8 cellular contexts compared by ENCODE assay signal in genomic region chr11:45848654-45849081, GRCh38. TPM values are rescaled to one million over a fixed set of nuclear protein-coding genes. Genes with fewer than 3 reads are reported as not detected.
A peak's percentile ranks its signal among the peaks of the same experiment; 100 is the strongest.
DNase-seq lines count a peak whose midpoint lies in the region; ATAC-seq, FAIRE-seq and TF ChIP-seq lines count a peak whose summit lies in the region.

No MANE protein-coding gene starts in this region.

- in situ Hi-C loops in GM12878 (cut with MboI), result no loop called here

- H3K4me1 ChIP-seq in GM12878 (ENCODE audit: control insufficient read depth, insufficient read depth, low read length) (peaks cover 16% of the 10 kb centered on the region), mesenchymal stem cell (ENCODE audit: control insufficient read depth, insufficient read depth, low read depth, low read length) (peaks cover 7% of the 10 kb centered on the region), upper lobe of left lung (peaks cover 51 to 65% (median 57%) of the 10 kb centered on the region in 4 donors), mucosa of descending colon (ENCODE audit: low read depth) (peaks cover 34% of the 10 kb centered on the region)

- H3K4me2 ChIP-seq in GM12878 (ENCODE audit: control insufficient read depth, insufficient read depth) (peak overlapping the region; percentile 67), mesenchymal stem cell (ENCODE audit: low read length, poor library complexity, severe bottlenecking) (peak overlapping the region; percentile 87)

- CTCF ChIA-PET in GM12878 (lab: Yijun Ruan, JAX), result interaction anchor here (0.9 kb wide), 1 partner anchor 13 kb away, joined by 3 read pairs; no protein-coding TSS in a partner anchor

- intact Hi-C loops in GM12878 (cut with micrococcal nuclease; ENCODE audit: unreplicated experiment), result loop anchor here (10.0 kb wide), 2 partner anchors 156 to 276 kb away; partner anchors contain the start of gene PHF21A
- intact Hi-C loops in mucosa of descending colon (cut with DNase I, micrococcal nuclease), result loop anchor here in 1 of 2 donors (10.0 kb wide), 1 partner anchor 156 kb away; no protein-coding TSS in a partner anchor

- H3K36me3 ChIP-seq in GM12878 (ENCODE audit: control insufficient read depth in 2 of 2, insufficient read depth in 2 of 2, low read length in 1 of 2) (no peaks in the 10 kb centered on the region), mesenchymal stem cell (ENCODE audit: control insufficient read depth in 1 of 2, insufficient read depth in 2 of 2, low read depth in 1 of 2, low read length in 2 of 2) (peaks cover 0 to 2% of the 10 kb centered on the region in 2 experiments), upper lobe of left lung (peaks cover 0 to 4% (median 0%) of the 10 kb centered on the region in 4 donors), mucosa of descending colon (ENCODE audit: low read depth) (no peaks in the 10 kb centered on the region)

- peaks cover 23% of the 10 kb centered on the region for H3K79me1 ChIP-seq in mesenchymal stem cell (replicated peaks; ENCODE audit: low read length, poor library complexity, severe bottlenecking)

- no peak overlapping the region for H2BK5ac ChIP-seq in mesenchymal stem cell (ENCODE audit: low read depth, low read length, poor library complexity, severe bottlenecking)

- peak overlapping the region; percentile 30 for H3K27ac Mint-ChIP-seq in activated naive CD4-positive, alpha-beta T cell treated with anti-CD3 and anti-CD28 coated beads, Interleukin-2, amount 50 U/mL, for 24 hours
- H3K27ac Mint-ChIP-seq in activated naive CD4-positive, alpha-beta T cell treated with anti-CD3 and anti-CD28 coated beads, Interleukin-2, amount 50 U/mL, for 72 hours, result peak overlapping the region in 1 of 2 donors; percentile 92

- no peak overlapping the region for H3K18ac ChIP-seq in mesenchymal stem cell (ENCODE audit: low read depth in 1 of 2, low read length in 2 of 2)

- no peak overlapping the region for H2AFZ ChIP-seq in GM12878 (ENCODE audit: control insufficient read depth, low read depth, low read length)
- no peak overlapping the region for H2AFZ ChIP-seq in mesenchymal stem cell (ENCODE audit: low read depth, low read length)

- H2BK12ac ChIP-seq in mesenchymal stem cell (ENCODE audit: low read length in 2 of 2), result no peak overlapping the region

- H3K9me3 ChIP-seq in GM12878 (replicated peaks; ENCODE audit: control insufficient read depth, insufficient read depth, low read length) (no peaks in the 10 kb centered on the region), mesenchymal stem cell (ENCODE audit: control insufficient read depth, low read length) (no peaks in the 10 kb centered on the region), upper lobe of left lung (no peaks in the 10 kb centered on the region), mucosa of descending colon (no peaks in the 10 kb centered on the region)

- no peaks in the 10 kb centered on the region for H3K9me3 Mint-ChIP-seq in activated naive CD4-positive, alpha-beta T cell treated with anti-CD3 and anti-CD28 coated beads, Interleukin-2, amount 50 U/mL, for 24 hours
- no peaks in the 10 kb centered on the region for H3K9me3 Mint-ChIP-seq in activated naive CD4-positive, alpha-beta T cell treated with anti-CD3 and anti-CD28 coated beads, Interleukin-2, amount 50 U/mL, for 72 hours

- no TSS peak for BruUV-seq in GM12878 (replicated peaks; lab: Mats Ljungman, UMichigan)

- H3K9ac ChIP-seq in GM12878 (ENCODE audit: control insufficient read depth, insufficient read depth, low read length) (no peak overlapping the region), mesenchymal stem cell (ENCODE audit: low read length) (peak overlapping the region; percentile 97)

- H2BK120ac ChIP-seq in mesenchymal stem cell (ENCODE audit: low read depth, low read length), result no peak overlapping the region

- peak overlapping the region; percentile 89 for H3K4me3 Mint-ChIP-seq in activated naive CD4-positive, alpha-beta T cell treated with anti-CD3 and anti-CD28 coated beads, Interleukin-2, amount 50 U/mL, for 24 hours

- no peak overlapping the region for H2AK5ac ChIP-seq in mesenchymal stem cell (ENCODE audit: low read length, severe bottlenecking)

- no peak overlapping the region for H3K14ac ChIP-seq in mesenchymal stem cell (ENCODE audit: low read length in 2 of 2)

- no peaks in the 10 kb centered on the region for H3K36me3 Mint-ChIP-seq in activated naive CD4-positive, alpha-beta T cell treated with anti-CD3 and anti-CD28 coated beads, Interleukin-2, amount 50 U/mL, for 24 hours
- no peaks in the 10 kb centered on the region for H3K36me3 Mint-ChIP-seq in activated naive CD4-positive, alpha-beta T cell treated with anti-CD3 and anti-CD28 coated beads, Interleukin-2, amount 50 U/mL, for 72 hours

- no peak for TF ChIP-seq RAD21 in GM12878 (IDR thresholded peaks at IDR 0.05; ENCODE audit: insufficient read depth, low read depth, low read length)

- peaks cover 10% of the 10 kb centered on the region for H3K79me2 ChIP-seq in GM12878 (ENCODE audit: control insufficient read depth, insufficient read depth, low read length)

- TF ChIP-seq EP300 in GM12878 (IDR thresholded peaks at IDR 0.05; ENCODE audit: borderline replicate concordance in 1 of 2, control insufficient read depth in 1 of 2, low read depth in 2 of 2, low read length in 2 of 2) (no peak), upper lobe of left lung (IDR thresholded peaks at IDR 0.05) (peak in 2 of 4 donors; percentile 38 to 65)

- no peak for TF ChIP-seq POLR2A in GM12878 (IDR thresholded peaks at IDR 0.05; ENCODE audit: low read depth, low read length)
- TF ChIP-seq POLR2A in upper lobe of left lung (IDR thresholded peaks at IDR 0.05), result peak in 1 of 4 donors; percentile 21

- no peak overlapping the region for H3K4ac ChIP-seq in mesenchymal stem cell (ENCODE audit: low read depth in 1 of 2, low read length in 2 of 2)

- H3K27me3 ChIP-seq in GM12878 (replicated peaks in 1 of 2; ENCODE audit: control insufficient read depth in 2 of 2, insufficient read depth in 2 of 2, low read length in 1 of 2) (no peaks in the 10 kb centered on the region), mesenchymal stem cell (ENCODE audit: control insufficient read depth in 1 of 2, insufficient read depth in 1 of 2, low read length in 2 of 2) (peaks cover 0 to 4% of the 10 kb centered on the region in 2 experiments), upper lobe of left lung (no peaks in the 10 kb centered on the region)

- 96% methylated on average over 8 of the region's 8 CpGs for WGBS in GM12878 (ENCODE audit: insufficient coverage, insufficient replicate concordance, low lambda C conversion rate, missing lambda C conversion rate)
- 91% methylated on average over 6 of the region's 8 CpGs for WGBS in mesenchymal stem cell
- WGBS in upper lobe of left lung, 2 donors, result 53 to 60% methylated on average over 8 of the region's 8 CpGs

- ATAC-seq in activated naive CD4-positive, alpha-beta T cell treated with anti-CD3 and anti-CD28 coated beads, Interleukin-2, amount 50 U/mL, for 72 hours, result no peak
- ATAC-seq in GM12878, result no peak
- ATAC-seq in upper lobe of left lung (ENCODE audit: low FRiP score in 2 of 2), result peak in 1 of 2 donors; percentile 45
- no peak for ATAC-seq in mucosa of descending colon
- ATAC-seq in HG03469 (IDR thresholded peaks at IDR 0.05; ENCODE audit: unreplicated experiment), result no peak

- H4K91ac ChIP-seq in mesenchymal stem cell (ENCODE audit: low read length), result no peak overlapping the region

- no peak overlapping the region for H3K27ac ChIP-seq in GM12878 (ENCODE audit: control insufficient read depth, insufficient read depth)
- H3K27ac ChIP-seq in mesenchymal stem cell (ENCODE audit: low read length, poor library complexity, severe bottlenecking), result no peak overlapping the region
- peak overlapping the region; percentile 94 to 99 (median 97) for H3K27ac ChIP-seq in upper lobe of left lung

- no peaks in the 10 kb centered on the region for H3K27me3 Mint-ChIP-seq in activated naive CD4-positive, alpha-beta T cell treated with anti-CD3 and anti-CD28 coated beads, Interleukin-2, amount 50 U/mL, for 24 hours

- TF ChIP-seq CTCF in GM12878 (IDR thresholded peaks at IDR 0.05 in 2 of 3, conservative IDR thresholded peaks at IDR 0.05 in 1 of 3; ENCODE audit: control insufficient read depth in 2 of 3, extremely low read depth in 1 of 3, insufficient read depth in 1 of 3, low read depth in 3 of 3, low read length in 3 of 3) (no peak), upper lobe of left lung (IDR thresholded peaks at IDR 0.05) (no peak), mucosa of descending colon (IDR thresholded peaks at IDR 0.05) (no peak)

- H4K8ac ChIP-seq in mesenchymal stem cell (ENCODE audit: low read length), result no peak overlapping the region

- H4K20me1 ChIP-seq in GM12878 (ENCODE audit: control insufficient read depth, insufficient read depth), result peaks cover 8% of the 10 kb centered on the region; the same call in 1 of the 2 replicates

- no peak for FAIRE-seq in GM12878 (lab: Jason Lieb, UNC)

- SMC1A ChIA-PET in GM12878 (lab: Charles Lee; ENCODE audit: uncharacterized antibody, unreplicated experiment), result interaction anchor here (2.6 kb wide), 1 partner anchor 13 kb away, joined by 8 read pairs; no protein-coding TSS in a partner anchor

- H2BK15ac ChIP-seq in mesenchymal stem cell (ENCODE audit: low read depth, poor library complexity, severe bottlenecking), result no peak overlapping the region

- no peak for DNase-seq in activated naive CD4-positive, alpha-beta T cell treated with anti-CD3 and anti-CD28 coated beads, Interleukin-2, amount 50 U/mL, for 72 hours (ENCODE audit: low spot score in 2 of 2)
- no peak for DNase-seq in GM12878 (ENCODE audit: low read depth, low spot score)
- DNase-seq in mesenchymal stem cell, result no peak
- DNase-seq in upper lobe of left lung, result peak in 1 of 2 donors; percentile 67
- DNase-seq in mucosa of descending colon, result no peak
- no peak for DNase-seq in MV-4-11 (lab: John Stamatoyannopoulos, UW)

- H3K4me1 Mint-ChIP-seq in activated naive CD4-positive, alpha-beta T cell treated with anti-CD3 and anti-CD28 coated beads, Interleukin-2, amount 50 U/mL, for 24 hours, result peaks cover 66% of the 10 kb centered on the region

- RAD21 ChIA-PET in GM12878 (lab: Charles Lee; ENCODE audit: unreplicated experiment), result interaction anchor here (0.6 kb wide), 1 partner anchor 14 kb away, joined by 3 read pairs; no protein-coding TSS in a partner anchor

- POLR2A ChIA-PET in GM12878 (lab: Charles Lee), result interaction anchor here (0.6 kb wide), 7 partner anchors 43 to 1349 kb away, joined by 3 to 5 read pairs (median 3); no protein-coding TSS in a partner anchor

- H3K23ac ChIP-seq in mesenchymal stem cell (ENCODE audit: low read length in 2 of 2), result peak overlapping the region in 1 of 2 experiments; percentile 23

- peak overlapping the region; percentile 78; the same call in 1 of the 2 replicates for H3K4me3 ChIP-seq in GM12878
- H3K4me3 ChIP-seq in mesenchymal stem cell (ENCODE audit: insufficient read depth in 1 of 2, low read depth in 1 of 2, low read length in 2 of 2), result peak overlapping the region in 1 of 2 experiments; percentile 93
- H3K4me3 ChIP-seq in upper lobe of left lung, result peak overlapping the region in 3 of 4 donors; percentile 87 to 91 (median 91)
- H3K4me3 ChIP-seq in mucosa of descending colon, result no peak overlapping the region

RNA-seq across cellular contexts. Expression of gene CRY2, which starts 1.4 kb away (rescaled TPM):
- 10 to 100 TPM; 14.0 to 31.4 TPM for total RNA-seq in activated naive CD4-positive, alpha-beta T cell treated with anti-CD3 and anti-CD28 coated beads, Interleukin-2, amount 50 U/mL, for 72 hours
- total RNA-seq in GM12878 (2013; cell fraction: nucleolus; rRNA removed), result 60.8 and 75.2 TPM in 2 replicates
- total RNA-seq in GM12878 (2014; rRNA removed) (8.7 and 9.1 TPM in 2 replicates), GM12878 (2014; rRNA removed; fragmentation: Illumina TruSeq; extraction: Trizol) (5.6 and 6.6 TPM in 2 replicates), GM12878 (2021) (13.9 and 14.7 TPM in 2 replicates), upper lobe of left lung (100 to 1,000 TPM in 1 of 6 donors, 10 to 100 TPM in 5; 51.1 to 103 (median 63.2) TPM), mucosa of descending colon (10 to 100 TPM; 26.0 to 52.0 (median 28.8) TPM)
- polyA plus RNA-seq in GM12878 (2011; ENCODE audit: low read depth), result 4.5 TPM
- polyA plus RNA-seq in GM12878 (2011; rRNA removed) (6.6 and 11.4 TPM in 2 replicates), GM12878 (2014; fragmentation: Illumina TruSeq; extraction: Trizol) (6.0 and 7.1 TPM in 2 replicates), GM12878 (2014; fragmentation: Nextera tagmentation; extraction: Ambion mirVana) (1 to 10 TPM; 1.2 to 1.4 TPM), GM12878 (2014; rRNA removed) (8.5 and 8.8 TPM in 2 replicates), GM12878 (2016; fragmentation: Nextera tagmentation; extraction: Ambion mirVana) (1 to 10 TPM; 7.6 to 8.7 TPM)
- 10.7 and 10.8 TPM in 2 replicates for polyA plus RNA-seq in GM12878 (2011; cell fraction: cytosol; rRNA removed)
- polyA plus RNA-seq in GM12878 (2011; cell fraction: nucleus; rRNA removed), result 38.9 and 40.6 TPM in 2 replicates
- 7.6 and 8.4 TPM in 2 replicates for polyA plus RNA-seq in GM12878 (2012)
- polyA minus RNA-seq in GM12878 (2011; rRNA and poly(A)+ RNA removed), result 23.0 and 25.4 TPM in 2 replicates
- 5.7 and 6.7 TPM in 2 replicates for polyA minus RNA-seq in GM12878 (2011; cell fraction: cytosol; rRNA and poly(A)+ RNA removed)
- 15.0 and 22.9 TPM in 2 replicates for polyA minus RNA-seq in GM12878 (2011; cell fraction: nucleus; rRNA and poly(A)+ RNA removed)
- polyA plus RNA-seq in mesenchymal stem cell (2013, experiment 1 of 2), result 6.2 TPM
- polyA plus RNA-seq in mesenchymal stem cell (2013, experiment 2 of 2), result 5.3 TPM

RNA-seq across cellular contexts. Expression of gene MAPK8IP1, which starts 36.8 kb away (rescaled TPM):
- under 1 TPM; 0.23 to 0.57 TPM for total RNA-seq in activated naive CD4-positive, alpha-beta T cell treated with anti-CD3 and anti-CD28 coated beads, Interleukin-2, amount 50 U/mL, for 72 hours
- total RNA-seq in GM12878 (2013; cell fraction: nucleolus; rRNA removed), result 0.90 and 1.7 TPM in 2 replicates
- total RNA-seq in GM12878 (2014; rRNA removed), result 0.16 and 0.17 TPM in 2 replicates
- total RNA-seq in GM12878 (2014; rRNA removed; fragmentation: Illumina TruSeq; extraction: Trizol), result 0.09 TPM in 1 of 2 replicates, not detected in the other
- total RNA-seq in GM12878 (2021), result 0.44 and 0.48 TPM in 2 replicates
- polyA plus RNA-seq in GM12878 (2011; ENCODE audit: low read depth), result 0.14 TPM
- 0.06 and 0.14 TPM in 2 replicates for polyA plus RNA-seq in GM12878 (2011; rRNA removed)
- 0.18 and 0.40 TPM in 2 replicates for polyA plus RNA-seq in GM12878 (2011; cell fraction: cytosol; rRNA removed)
- 1.3 and 1.5 TPM in 2 replicates for polyA plus RNA-seq in GM12878 (2011; cell fraction: nucleus; rRNA removed)
- polyA plus RNA-seq in GM12878 (2012), result 0.21 and 0.39 TPM in 2 replicates
- polyA plus RNA-seq in GM12878 (2014; fragmentation: Illumina TruSeq; extraction: Trizol), result 0.04 TPM in 1 of 2 replicates, not detected in the other
- polyA plus RNA-seq in GM12878 (2014; fragmentation: Nextera tagmentation; extraction: Ambion mirVana), result not detected
- polyA plus RNA-seq in GM12878 (2014; rRNA removed), result 0.27 and 0.31 TPM in 2 replicates
- under 1 TPM; 0.04 to 0.07 TPM for polyA plus RNA-seq in GM12878 (2016; fragmentation: Nextera tagmentation; extraction: Ambion mirVana)
- 0.21 TPM in 1 of 2 replicates, not detected in the other for polyA minus RNA-seq in GM12878 (2011; rRNA and poly(A)+ RNA removed)
- polyA minus RNA-seq in GM12878 (2011; cell fraction: cytosol; rRNA and poly(A)+ RNA removed), result not detected in 2 replicates
- polyA minus RNA-seq in GM12878 (2011; cell fraction: nucleus; rRNA and poly(A)+ RNA removed), result 0.12 and 0.29 TPM in 2 replicates
- polyA plus RNA-seq in mesenchymal stem cell (2013, experiment 1 of 2), result 7.5 TPM
- polyA plus RNA-seq in mesenchymal stem cell (2013, experiment 2 of 2), result 8.0 TPM
- 10 to 100 TPM in 1 of 6 donors, 1 to 10 TPM in 5; 2.1 to 16.0 (median 8.7) TPM for total RNA-seq in upper lobe of left lung
- total RNA-seq in mucosa of descending colon, result 10 to 100 TPM in 1 of 3 donors, 1 to 10 TPM in 2; 1.6 to 12.3 (median 2.5) TPM

RNA-seq across cellular contexts. Expression of gene SLC35C1, which starts 43.7 kb away (rescaled TPM):
- total RNA-seq in activated naive CD4-positive, alpha-beta T cell treated with anti-CD3 and anti-CD28 coated beads, Interleukin-2, amount 50 U/mL, for 72 hours, result 10 to 100 TPM in 1 of 2 donors, 1 to 10 TPM in 1; 7.9 to 10.8 TPM
- total RNA-seq in GM12878 (2013; cell fraction: nucleolus; rRNA removed), result 8.5 and 9.0 TPM in 2 replicates
- 2.6 and 4.2 TPM in 2 replicates for total RNA-seq in GM12878 (2014; rRNA removed)
- 1.3 TPM in 2 replicates for total RNA-seq in GM12878 (2014; rRNA removed; fragmentation: Illumina TruSeq; extraction: Trizol)
- total RNA-seq in GM12878 (2021), result 8.9 and 9.7 TPM in 2 replicates
- polyA plus RNA-seq in GM12878 (2011; ENCODE audit: low read depth), result 2.6 TPM
- polyA plus RNA-seq in GM12878 (2011; rRNA removed), result 0.39 and 0.96 TPM in 2 replicates
- 2.7 and 4.1 TPM in 2 replicates for polyA plus RNA-seq in GM12878 (2011; cell fraction: cytosol; rRNA removed)
- 4.0 and 4.5 TPM in 2 replicates for polyA plus RNA-seq in GM12878 (2011; cell fraction: nucleus; rRNA removed)
- 5.3 and 5.4 TPM in 2 replicates for polyA plus RNA-seq in GM12878 (2012)
- 2.4 and 4.3 TPM in 2 replicates for polyA plus RNA-seq in GM12878 (2014; fragmentation: Illumina TruSeq; extraction: Trizol)
- under 1 TPM; 0.55 to 0.95 TPM for polyA plus RNA-seq in GM12878 (2014; fragmentation: Nextera tagmentation; extraction: Ambion mirVana)
- polyA plus RNA-seq in GM12878 (2014; rRNA removed), result 5.0 and 6.5 TPM in 2 replicates
- 1 to 10 TPM; 6.0 to 6.9 TPM for polyA plus RNA-seq in GM12878 (2016; fragmentation: Nextera tagmentation; extraction: Ambion mirVana)
- 4.3 and 10.5 TPM in 2 replicates for polyA minus RNA-seq in GM12878 (2011; rRNA and poly(A)+ RNA removed)
- polyA minus RNA-seq in GM12878 (2011; cell fraction: cytosol; rRNA and poly(A)+ RNA removed), result 6.2 and 6.5 TPM in 2 replicates
- polyA minus RNA-seq in GM12878 (2011; cell fraction: nucleus; rRNA and poly(A)+ RNA removed), result 3.6 and 6.5 TPM in 2 replicates
- polyA plus RNA-seq in mesenchymal stem cell (2013, experiment 1 of 2), result 22.9 TPM
- 23.8 TPM for polyA plus RNA-seq in mesenchymal stem cell (2013, experiment 2 of 2)
- total RNA-seq in upper lobe of left lung, result 10 to 100 TPM; 18.3 to 50.9 (median 24.0) TPM
- total RNA-seq in mucosa of descending colon, result 10 to 100 TPM; 26.6 to 47.8 (median 35.6) TPM

RNA-seq across cellular contexts. Expression of gene FREY1, which starts 58.4 kb away (rescaled TPM):
- under 1 TPM; 0.64 to 0.91 TPM for total RNA-seq in activated naive CD4-positive, alpha-beta T cell treated with anti-CD3 and anti-CD28 coated beads, Interleukin-2, amount 50 U/mL, for 72 hours
- total RNA-seq in GM12878 (2013; cell fraction: nucleolus; rRNA removed), result 6.7 and 6.9 TPM in 2 replicates
- total RNA-seq in GM12878 (2014; rRNA removed) (0.79 and 1.7 TPM in 2 replicates), GM12878 (2014; rRNA removed; fragmentation: Illumina TruSeq; extraction: Trizol) (0.55 and 0.72 TPM in 2 replicates), GM12878 (2021) (0.82 and 1.7 TPM in 2 replicates), upper lobe of left lung (1 to 10 TPM in 3 of 6 donors, under 1 TPM in 1, not detected in 2; 0.60 to 3.2 (median 1.7) TPM), mucosa of descending colon (1 to 10 TPM in 2 of 3 donors, under 1 TPM in 1; 0.81 to 2.2 (median 1.5) TPM)
- not detected for polyA plus RNA-seq in GM12878 (2011; ENCODE audit: low read depth)
- polyA plus RNA-seq in GM12878 (2011; rRNA removed) (0.16 and 0.19 TPM in 2 replicates), GM12878 (2014; fragmentation: Illumina TruSeq; extraction: Trizol) (0.13 TPM in 1 of 2 replicates, not detected in the other), GM12878 (2014; fragmentation: Nextera tagmentation; extraction: Ambion mirVana) (not detected), GM12878 (2014; rRNA removed) (0.31 TPM in 1 of 2 replicates, not detected in the other), GM12878 (2016; fragmentation: Nextera tagmentation; extraction: Ambion mirVana) (under 1 TPM in 1 of 2 experiments, not detected in 1; 0.39 TPM)
- polyA plus RNA-seq in GM12878 (2011; cell fraction: cytosol; rRNA removed), result 0.20 and 0.30 TPM in 2 replicates
- 3.6 and 6.1 TPM in 2 replicates for polyA plus RNA-seq in GM12878 (2011; cell fraction: nucleus; rRNA removed)
- 0.17 and 0.31 TPM in 2 replicates for polyA plus RNA-seq in GM12878 (2012)
- polyA minus RNA-seq in GM12878 (2011; rRNA and poly(A)+ RNA removed), result 1.2 and 7.0 TPM in 2 replicates
- polyA minus RNA-seq in GM12878 (2011; cell fraction: cytosol; rRNA and poly(A)+ RNA removed), result 3.2 TPM in 1 of 2 replicates, not detected in the other
- polyA minus RNA-seq in GM12878 (2011; cell fraction: nucleus; rRNA and poly(A)+ RNA removed), result 12.6 and 20.4 TPM in 2 replicates
- polyA plus RNA-seq in mesenchymal stem cell (2013, experiment 1 of 2), result 0.28 TPM
- polyA plus RNA-seq in mesenchymal stem cell (2013, experiment 2 of 2), result 0.15 TPM

Comparison
In these comparisons a context has a peak if more than half of its experiments do, and no peak if none do; other contexts are left out.
1. H3K27ac ChIP-seq: peak in upper lobe of left lung (4 of 4); none in GM12878 (single experiment) and mesenchymal stem cell (single experiment).